21 cellular contexts compared by ENCODE assay signal in the genomic region with DNA sequence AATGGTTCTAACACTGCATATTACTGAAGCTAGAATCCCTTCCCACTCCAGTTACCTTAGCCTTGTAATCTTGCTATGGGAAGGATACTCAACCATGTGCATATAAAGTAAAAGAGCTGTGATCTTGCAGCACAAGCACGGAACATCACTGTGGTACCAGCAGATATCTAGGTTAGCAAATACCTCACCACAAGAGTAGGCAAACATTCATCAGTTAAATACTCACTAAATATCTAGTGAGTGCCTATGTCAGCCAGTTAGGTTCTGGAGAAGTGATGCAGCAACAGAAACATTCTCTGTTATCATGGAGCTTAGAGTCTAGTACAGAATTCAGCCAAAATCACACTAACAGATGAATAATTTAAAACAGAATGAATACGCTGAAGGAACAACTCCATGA.
"Had no signal": no experiment of that assay in that cellular context is flagged by ENCODE, and none has a peak within 500 bp of the region (broad histone marks: within the 10 kb centered on the region; RNA-seq: fewer than 3 reads in every experiment).

No MANE protein-coding gene starts in this region.

- FAIRE-seq: HepG2, K562 had no signal

- H3K4me3 ChIP-seq: K562 had no signal

- H3K9ac ChIP-seq: KMS-11, SK-N-SH had no signal

- DNase-seq: Kasumi-1, MV-4-11, NCI-H1048, NCI-H1105, NCI-H1417, NCI-H1436 treated with DMSO at 0.1 percent for 48 hours, NCI-H1694, NCI-H187 treated with DMSO at 0.1 percent for 48 hours, NCI-H2029 treated with DMSO at 0.1 percent for 48 hours, NCI-H2171 treated with DMSO at 0.1 percent for 48 hours, NCI-H524, NCI-H526 treated with DMSO at 0.1 percent for 48 hours, NCI-H774, SHP77, SK-N-SH, SW 1271, T-cell had no signal

- H3K9me3 ChIP-seq: SK-N-SH had no signal

- H3K4me2 ChIP-seq: KMS-11, SK-N-SH had no signal

- ATAC-seq: HepG2, K562, T-cell had no signal

- H3K27ac ChIP-seq: KMS-11, RWPE1 had no signal
